29 cellular contexts compared by ENCODE assay signal in the genomic region with DNA sequence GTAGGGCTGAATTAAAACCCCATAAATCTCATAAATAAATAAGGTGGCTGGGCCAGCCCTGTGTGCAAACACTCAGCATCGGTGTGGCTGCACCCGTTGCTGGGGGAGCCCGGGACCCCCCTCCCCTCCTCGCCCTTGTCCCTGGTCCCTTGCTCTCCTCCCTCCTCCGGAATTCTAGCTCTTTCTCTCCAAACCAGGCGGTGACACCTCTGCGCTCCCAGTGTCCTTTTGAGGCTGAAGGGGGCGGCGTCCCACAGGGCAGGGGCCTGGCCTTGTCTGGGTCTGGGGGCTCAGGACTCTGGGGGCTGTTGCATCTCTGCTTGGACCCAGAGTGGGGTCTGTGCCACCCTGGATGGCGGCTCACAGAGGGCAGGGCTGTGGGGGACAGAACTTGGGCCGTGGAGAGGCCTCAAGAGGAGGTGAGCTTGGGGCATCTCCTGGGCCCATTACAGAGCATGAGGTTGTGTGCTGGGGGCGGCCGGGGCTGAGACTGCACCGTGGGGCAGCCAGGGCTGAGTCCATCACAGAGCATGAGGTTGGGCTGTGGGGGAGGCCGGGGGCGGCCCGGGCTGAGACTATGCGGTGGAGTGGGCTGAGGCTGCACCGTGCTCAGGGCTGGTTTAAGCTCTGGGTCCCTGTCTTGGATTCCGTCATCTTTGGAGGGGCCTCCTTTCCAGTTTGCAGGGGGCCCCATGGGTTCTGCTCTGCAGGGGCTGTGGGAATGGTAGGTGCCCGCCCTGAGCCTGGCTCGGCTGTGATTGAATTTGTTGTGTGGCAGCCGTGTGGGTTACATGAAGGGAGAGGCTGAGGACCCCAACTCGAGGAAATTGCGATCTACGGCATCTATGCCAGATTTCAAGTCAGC. TPM values are rescaled to one million over a fixed set of nuclear protein-coding genes. Genes with fewer than 3 reads are reported as not detected.
DNase-seq lines count a peak whose midpoint lies in the region; ATAC-seq and TF ChIP-seq lines count a peak whose summit lies in the region.
"Had no signal": no experiment of that assay in that cellular context is flagged by ENCODE, and none has a peak within 500 bp of the region (broad histone marks: within the 10 kb centered on the region; RNA-seq: fewer than 3 reads in every experiment).

No MANE protein-coding gene starts in this region.

- H3K79me2 ChIP-seq in SK-N-SH (ENCODE audit: insufficient read depth) = no peaks in the 10 kb centered on the region

- H3K9me3 ChIP-seq in SK-N-SH (no peaks in the 10 kb centered on the region), left ventricle myocardium inferior (replicated peaks) (no peaks in the 10 kb centered on the region)
- H3K9me3 ChIP-seq: heart left ventricle had no signal

- no peaks in the 10 kb centered on the region for H3K4me1 ChIP-seq in SK-N-SH (ENCODE audit: control insufficient read depth in 1 of 2, insufficient read depth in 2 of 2, low read depth in 1 of 2, low read length in 1 of 2)
- no peaks in the 10 kb centered on the region for H3K4me1 ChIP-seq in left ventricle myocardium inferior
- H3K4me1 ChIP-seq: heart left ventricle, neural progenitor cell had no signal

- H3K4me3 ChIP-seq in SK-N-SH (ENCODE audit: low read depth in 2 of 2, low read length in 1 of 2) (no peak overlapping the region), left ventricle myocardium inferior (no peak overlapping the region)
- H3K4me3 ChIP-seq: GM12878, heart left ventricle, neural progenitor cell had no signal

- no peak overlapping the region for H2AFZ ChIP-seq in SK-N-SH (ENCODE audit: low read depth)
- H2AFZ ChIP-seq: neural progenitor cell had no signal

- DNase-seq in SK-N-SH (peak; percentile 22), left ventricle myocardium superior (peak; percentile 20), left ventricle myocardium inferior (no peak), omental fat pad (ENCODE audit: low spot score) (peak; percentile 6), SHP77 (lab: John Stamatoyannopoulos, UW) (no peak), SK-N-DZ (ENCODE audit: low spot score) (no peak)
- no peak for DNase-seq in stimulated activated naive CD4-positive, alpha-beta T cell treated with Interleukin-2 at 50 U/mL for 16 hours (lab: John Stamatoyannopoulos, UW)
- DNase-seq: activated CD4-positive, alpha-beta T cell treated with anti-CD3 and anti-CD28 coated beads for 4 hours; caudate nucleus; CD4-positive, alpha-beta T cell; EL; foreskin fibroblast; Kasumi-1; NCI-H1436; NCI-H2107; NCI-H446; NCI-H774; small intestine had no signal

- no peak overlapping the region for H3K9ac ChIP-seq in SK-N-SH
- H3K9ac ChIP-seq: neural progenitor cell had no signal

- H3K4me2 ChIP-seq in SK-N-SH = no peak overlapping the region
- H3K4me2 ChIP-seq: neural progenitor cell had no signal

- no peaks in the 10 kb centered on the region for H3K9me2 ChIP-seq in SK-N-SH

- H3K36me3 ChIP-seq in SK-N-SH (replicated peaks in 1 of 2; ENCODE audit: control insufficient read depth in 1 of 2, insufficient read depth in 2 of 2, low read length in 1 of 2) (no peaks in the 10 kb centered on the region), left ventricle myocardium inferior (no peaks in the 10 kb centered on the region)
- H3K36me3 ChIP-seq: heart left ventricle, neural progenitor cell had no signal

- intact Hi-C loops in left ventricle myocardium superior (cut with micrococcal nuclease) = no loop called here
- intact Hi-C loops in left ventricle myocardium inferior (cut with micrococcal nuclease) = no loop called here

- no peak for TF ChIP-seq RAD21 in SK-N-SH (IDR thresholded peaks at IDR 0.05; ENCODE audit: low read length)

- no peaks in the 10 kb centered on the region for H3F3A ChIP-seq in SK-N-SH (replicated peaks; ENCODE audit: insufficient read depth)

- POLR2A ChIA-PET in SK-N-SH (lab: Yijun Ruan, JAX) = no interaction called here

- TF ChIP-seq CTCF in SK-N-SH (IDR thresholded peaks at IDR 0.05) (no peak), left ventricle myocardium inferior (IDR thresholded peaks at IDR 0.05; ENCODE audit: borderline replicate concordance) (no peak), omental fat pad (IDR thresholded peaks at IDR 0.05) (no peak)

- ATAC-seq in SK-N-SH treated with all-trans-retinoic acid at 6 μM for 48 hours = no peak
- ATAC-seq in left ventricle myocardium superior = no peak
- no peak for ATAC-seq in omental fat pad (ENCODE audit: low FRiP score)
- ATAC-seq: esophagus mucosa, GM12878, heart left ventricle had no signal

- H4K20me1 ChIP-seq in SK-N-SH (ENCODE audit: insufficient read depth) = no peaks in the 10 kb centered on the region

- H3K27ac ChIP-seq in SK-N-SH (ENCODE audit: low read depth in 2 of 2, low read length in 1 of 2) (no peak overlapping the region), left ventricle myocardium inferior (replicated peaks) (no peak overlapping the region)
- H3K27ac ChIP-seq: 22Rv1, heart left ventricle, neural progenitor cell, RWPE1 had no signal

- no peaks in the 10 kb centered on the region for H3K27me3 ChIP-seq in SK-N-SH (ENCODE audit: insufficient read depth)
- peaks cover 59% of the 10 kb centered on the region for H3K27me3 ChIP-seq in left ventricle myocardium inferior (ENCODE audit: low read depth)

- WGBS in SK-N-SH (ENCODE audit: low lambda C conversion rate) = 40% methylated on average over 8 of the region's 26 CpGs

- no peak for TF ChIP-seq EP300 in SK-N-SH (IDR thresholded peaks at IDR 0.05; ENCODE audit: borderline replicate concordance in 1 of 2, low read depth in 1 of 2, low read length in 1 of 2)

- CTCF ChIA-PET in SK-N-SH (lab: Yijun Ruan, JAX) = no interaction called here

TF ChIP-seq in SK-N-SH, 30 proteins besides CTCF, POLR2A, EP300 and RAD21 (continues in another document):
- TF ChIP-seq TCF12 (IDR thresholded peaks at IDR 0.05) = no peak
- TF ChIP-seq, protein P1, sequence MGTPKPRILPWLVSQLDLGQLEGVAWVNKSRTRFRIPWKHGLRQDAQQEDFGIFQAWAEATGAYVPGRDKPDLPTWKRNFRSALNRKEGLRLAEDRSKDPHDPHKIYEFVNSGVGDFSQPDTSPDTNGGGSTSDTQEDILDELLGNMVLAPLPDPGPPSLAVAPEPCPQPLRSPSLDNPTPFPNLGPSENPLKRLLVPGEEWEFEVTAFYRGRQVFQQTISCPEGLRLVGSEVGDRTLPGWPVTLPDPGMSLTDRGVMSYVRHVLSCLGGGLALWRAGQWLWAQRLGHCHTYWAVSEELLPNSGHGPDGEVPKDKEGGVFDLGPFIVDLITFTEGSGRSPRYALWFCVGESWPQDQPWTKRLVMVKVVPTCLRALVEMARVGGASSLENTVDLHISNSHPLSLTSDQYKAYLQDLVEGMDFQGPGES (IDR thresholded peaks at IDR 0.05; ENCODE audit: low read depth, low read length) = no peak

TF ChIP-seq in SK-N-SH treated with all-trans-retinoic acid at 6 μM for 48 hours, 23 proteins besides CTCF, POLR2A, EP300 and RAD21:
- TF ChIP-seq ZNF8 (CRISPR knock-in tag; IDR thresholded peaks at IDR 0.05) (no peak), ESRRG (CRISPR knock-in tag; IDR thresholded peaks at IDR 0.05) (no peak), PPARA (CRISPR knock-in tag; IDR thresholded peaks at IDR 0.05; ENCODE audit: borderline replicate concordance) (no peak), CSDC2 (CRISPR knock-in tag; IDR thresholded peaks at IDR 0.05) (no peak), ZFP30 (CRISPR knock-in tag; IDR thresholded peaks at IDR 0.05) (no peak), SNAI2 (CRISPR knock-in tag; IDR thresholded peaks at IDR 0.05) (no peak)
- TF ChIP-seq, protein P2, sequence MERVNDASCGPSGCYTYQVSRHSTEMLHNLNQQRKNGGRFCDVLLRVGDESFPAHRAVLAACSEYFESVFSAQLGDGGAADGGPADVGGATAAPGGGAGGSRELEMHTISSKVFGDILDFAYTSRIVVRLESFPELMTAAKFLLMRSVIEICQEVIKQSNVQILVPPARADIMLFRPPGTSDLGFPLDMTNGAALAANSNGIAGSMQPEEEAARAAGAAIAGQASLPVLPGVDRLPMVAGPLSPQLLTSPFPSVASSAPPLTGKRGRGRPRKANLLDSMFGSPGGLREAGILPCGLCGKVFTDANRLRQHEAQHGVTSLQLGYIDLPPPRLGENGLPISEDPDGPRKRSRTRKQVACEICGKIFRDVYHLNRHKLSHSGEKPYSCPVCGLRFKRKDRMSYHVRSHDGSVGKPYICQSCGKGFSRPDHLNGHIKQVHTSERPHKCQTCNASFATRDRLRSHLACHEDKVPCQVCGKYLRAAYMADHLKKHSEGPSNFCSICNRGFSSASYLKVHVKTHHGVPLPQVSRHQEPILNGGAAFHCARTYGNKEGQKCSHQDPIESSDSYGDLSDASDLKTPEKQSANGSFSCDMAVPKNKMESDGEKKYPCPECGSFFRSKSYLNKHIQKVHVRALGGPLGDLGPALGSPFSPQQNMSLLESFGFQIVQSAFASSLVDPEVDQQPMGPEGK (CRISPR knock-in tag; IDR thresholded peaks at IDR 0.05; ENCODE audit: borderline replicate concordance) = no peak
TF ChIP-seq in SK-N-SH treated with all-trans-retinoic acid at 6 μM for 48 hours: peak in this region for 0.

RNA-seq across cellular contexts. Expression of gene MUC5AC, which starts 38.2 kb away (rescaled TPM):
- polyA plus RNA-seq in SK-N-SH (2012; rRNA removed) = not detected in 2 replicates
- polyA plus RNA-seq in SK-N-SH (2012; cell fraction: cytosol; rRNA removed) = not detected in 2 replicates
- polyA plus RNA-seq in SK-N-SH (2012; cell fraction: nucleus; rRNA removed) = not detected in 2 replicates
- total RNA-seq in left ventricle myocardium superior = not detected
- not detected for total RNA-seq in left ventricle myocardium inferior
- total RNA-seq in omental fat pad = not detected
- polyA plus RNA-seq in SK-N-DZ (2014; cell fraction: cytosol; rRNA removed) = not detected in 2 replicates
- not detected in 2 replicates for polyA plus RNA-seq in SK-N-DZ (2014; cell fraction: nucleus; rRNA removed)
- total RNA-seq: activated naive CD8-positive, alpha-beta T cell treated with anti-CD3 and anti-CD28 coated beads, Interleukin-2, amount 10 ng/mL, durations not matched to agents 7 days and 5 days; astrocyte; CD4-positive, alpha-beta T cell; esophagus mucosa; GM12878; heart left ventricle; pulmonary artery endothelial cell; ureter had no signal
- polyA plus RNA-seq: heart left ventricle had no signal

RNA-seq across cellular contexts. Expression of gene MUC2, which starts 44.8 kb away (rescaled TPM):
- not detected in 2 replicates for polyA plus RNA-seq in SK-N-SH (2012; rRNA removed)
- polyA plus RNA-seq in SK-N-SH (2012; cell fraction: cytosol; rRNA removed) = not detected in 2 replicates
- under 0.01 TPM in 1 of 2 replicates, not detected in the other for polyA plus RNA-seq in SK-N-SH (2012; cell fraction: nucleus; rRNA removed)
- total RNA-seq in left ventricle myocardium superior (not detected), left ventricle myocardium inferior (0.03 TPM), omental fat pad (not detected)
- not detected in 2 replicates for polyA plus RNA-seq in SK-N-DZ (2014; cell fraction: cytosol; rRNA removed)
- polyA plus RNA-seq in SK-N-DZ (2014; cell fraction: nucleus; rRNA removed) = not detected in 2 replicates
- total RNA-seq: activated naive CD8-positive, alpha-beta T cell treated with anti-CD3 and anti-CD28 coated beads, Interleukin-2, amount 10 ng/mL, durations not matched to agents 7 days and 5 days; astrocyte; CD4-positive, alpha-beta T cell; pulmonary artery endothelial cell had no signal
- polyA plus RNA-seq: GM12878 had no signal

Comparison
In these comparisons a context has a peak if more than half of its experiments do, and no peak if none do; other contexts are left out.
1. DNase-seq: peak in SK-N-SH (single experiment), left ventricle myocardium superior (single experiment) and omental fat pad (single experiment); none in left ventricle myocardium inferior (single experiment), stimulated activated naive CD4-positive, alpha-beta T cell treated with Interleukin-2 at 50 U/mL for 16 hours (single experiment), SHP77 (0 of 2) and SK-N-DZ (single experiment).